ENCODE assay signal across 8 cellular contexts in the genomic region with DNA sequence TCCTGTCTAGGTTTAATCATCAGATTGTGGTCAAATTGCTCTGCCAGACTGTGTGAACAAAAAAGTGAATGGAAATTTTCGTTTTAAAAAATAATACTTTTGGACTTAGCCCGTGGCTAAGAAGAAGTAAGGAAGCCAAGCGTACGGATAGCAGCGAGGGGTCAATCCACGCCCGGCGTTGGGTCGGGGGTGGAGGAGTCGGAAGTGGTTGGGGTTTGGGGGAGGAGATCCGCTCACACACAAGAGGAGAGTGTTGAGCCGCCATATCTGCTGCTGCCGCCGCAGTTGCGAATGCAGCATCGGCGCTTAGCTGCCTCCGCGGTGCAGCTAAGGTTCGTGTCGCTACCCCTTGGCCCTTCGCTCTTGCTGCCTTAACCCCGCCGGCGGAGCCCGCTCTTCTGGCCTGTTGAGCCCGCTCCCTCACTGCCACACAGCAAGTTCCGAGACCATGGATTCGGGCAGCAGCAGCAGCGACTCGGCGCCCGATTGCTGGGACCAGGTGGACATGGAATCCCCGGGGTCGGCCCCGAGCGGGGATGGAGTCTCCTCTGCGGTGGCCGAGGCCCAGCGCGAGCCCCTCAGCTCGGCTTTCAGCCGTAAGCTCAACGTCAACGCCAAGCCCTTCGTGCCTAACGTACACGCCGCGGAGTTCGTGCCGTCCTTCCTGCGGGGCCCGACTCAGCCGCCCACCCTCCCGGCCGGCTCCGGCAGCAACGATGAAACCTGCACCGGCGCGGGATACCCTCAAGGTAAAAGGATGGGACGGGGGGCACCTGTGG. TPM values are rescaled to one million over a fixed set of nuclear protein-coding genes. Genes with fewer than 3 reads are reported as not detected.
DNase-seq lines count a peak whose midpoint lies in the region; ATAC-seq lines count a peak whose summit lies in the region.

A gene (plus strand): TSS at position 264 of the 779 bp plus-strand sequence. CDS start 185 bp downstream, at position 449.

- H3K36me3 ChIP-seq in esophagus (ENCODE audit: control insufficient read depth in 2 of 2, insufficient read depth in 2 of 2, low read length in 1 of 2) (no peaks in the 10 kb centered on the region), muscle layer of colon (ENCODE audit: insufficient read depth, low read length) (no peaks in the 10 kb centered on the region)

- H3K4me1 ChIP-seq in esophagus (ENCODE audit: control insufficient read depth in 2 of 2, insufficient read depth in 2 of 2, low read length in 1 of 2), result no peaks in the 10 kb centered on the region
- H3K4me1 ChIP-seq in muscle layer of colon (ENCODE audit: insufficient read depth, low read length), result peaks cover 6% of the 10 kb centered on the region

- 1 to 19% methylated on average over 62 to 63 of the region's 63 CpGs for WGBS in esophagus, 2 donors

- no peak within 1 kb of the TSS for H3K9ac ChIP-seq in muscle layer of colon (ENCODE audit: low read length)

- DNase-seq in DMS53 (lab: John Stamatoyannopoulos, UW) (peak; percentile 16), DMS53 treated with DMSO at 0.1 percent for 48 hours (lab: John Stamatoyannopoulos, UW; ENCODE audit: unreplicated experiment) (no peak), NCI-H446 treated with DMSO at 0.1 percent for 48 hours (lab: John Stamatoyannopoulos, UW) (peak; percentile 3)
- peak; percentile 35 for DNase-seq in activated CD8-positive, alpha-beta memory T cell treated with anti-CD3 and anti-CD28 coated beads, Interleukin-2, amount 50 U/mL, for 4 hours
- DNase-seq in stimulated activated CD8-positive, alpha-beta memory T cell treated with anti-CD3 and anti-CD28 coated beads, Interleukin-4, amount 100 ng/mL, for 48 hours, result peak; percentile 66

- peaks cover 0 to 3% of the 10 kb centered on the region in 2 donors for H3K27me3 ChIP-seq in esophagus (ENCODE audit: control insufficient read depth in 1 of 2, insufficient read depth in 2 of 2, low read length in 2 of 2)
- H3K27me3 ChIP-seq in muscle layer of colon (ENCODE audit: control insufficient read depth in 1 of 2, insufficient read depth in 2 of 2, low read length in 2 of 2), result peaks cover 0 to 7% of the 10 kb centered on the region in 2 donors

- peak; percentile 89 for ATAC-seq in HG02938 (IDR thresholded peaks at IDR 0.05; ENCODE audit: unreplicated experiment)

- H3K4me3 ChIP-seq in esophagus (ENCODE audit: low read depth in 1 of 2, low read length in 2 of 2) (peak within 1 kb of the TSS; percentile 61 to 66), muscle layer of colon (ENCODE audit: low read depth in 1 of 2, low read length in 2 of 2) (peak within 1 kb of the TSS; percentile 62 to 65)

- no peaks in the 10 kb centered on the region for H3K9me3 ChIP-seq in esophagus (ENCODE audit: control insufficient read depth in 2 of 2, insufficient read depth in 1 of 2, low read depth in 1 of 2, low read length in 1 of 2)
- H3K9me3 ChIP-seq in muscle layer of colon (ENCODE audit: low read length), result no peaks in the 10 kb centered on the region

- H3K27ac ChIP-seq in esophagus (ENCODE audit: low read depth in 2 of 2, low read length in 1 of 2) (peak within 1 kb of the TSS in 1 of 2 donors; percentile 40), muscle layer of colon (ENCODE audit: low read depth, low read length) (no peak within 1 kb of the TSS)

RNA-seq across cellular contexts. Expression of the gene that starts here (rescaled TPM):
- 1 to 10 TPM in 1 of 2 donors, under 1 TPM in 1; 0.67 to 1.2 TPM for polyA plus RNA-seq in esophagus
